Comparison of ENCODE assay signal across 20 cellular contexts in the genomic region with DNA sequence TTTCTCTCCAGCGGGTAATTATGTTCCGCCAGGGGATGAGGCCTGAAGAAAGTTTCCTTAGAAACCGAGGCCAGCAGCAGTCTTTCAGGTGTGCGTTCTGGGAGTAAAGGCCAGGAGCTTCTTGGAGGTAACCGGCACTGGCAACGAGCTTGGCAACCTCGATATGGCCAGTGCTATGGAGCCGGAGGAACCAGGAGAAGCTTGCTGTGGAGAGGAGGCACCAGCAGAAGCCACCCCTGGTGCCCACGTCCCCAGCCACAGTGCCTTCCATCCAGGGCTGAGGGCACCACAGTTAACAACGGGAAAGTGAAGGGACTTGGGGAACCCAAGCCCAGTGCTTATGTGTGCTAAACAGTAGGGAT. TPM values are rescaled to one million over a fixed set of nuclear protein-coding genes. Genes with fewer than 3 reads are reported as not detected.
DNase-seq lines count a peak whose midpoint lies in the region; ATAC-seq, FAIRE-seq and TF ChIP-seq lines count a peak whose summit lies in the region.
"Had no signal": no experiment of that assay in that cellular context is flagged by ENCODE, and none has a peak within 500 bp of the region (broad histone marks: within the 10 kb centered on the region; RNA-seq: fewer than 3 reads in every experiment).

No MANE protein-coding gene starts in this region.

- intact Hi-C loops in endothelial cell of umbilical vein (cut with micrococcal nuclease), result no loop called here

- H3K4me3 Mint-ChIP-seq in stimulated activated effector memory CD8-positive, alpha-beta T cell treated with anti-CD3 and anti-CD28 coated beads, Interleukin-12 subunit alpha, Interleukin-12 subunit beta, amount 100 ng/mL, for 72 hours, result no peak overlapping the region
- H3K4me3 Mint-ChIP-seq: activated CD8-positive, alpha-beta T cell treated with anti-CD3 and anti-CD28 coated beads, Interleukin-2, amount 10 ng/mL, durations not matched to agents 7 days and 5 days had no signal

- H3K27me3 ChIP-seq in Loucy (ENCODE audit: insufficient read depth, low read length, poor library complexity, severe bottlenecking) (no peaks in the 10 kb centered on the region), endothelial cell of umbilical vein (ENCODE audit: control insufficient read depth in 2 of 2, insufficient read depth in 2 of 2, low read length in 2 of 2) (no peaks in the 10 kb centered on the region)
- H3K27me3 ChIP-seq: SJSA1 had no signal

- peak overlapping the region; percentile 43 for H3K27ac Mint-ChIP-seq in stimulated activated effector memory CD8-positive, alpha-beta T cell treated with anti-CD3 and anti-CD28 coated beads, Interleukin-12 subunit alpha, Interleukin-12 subunit beta, amount 100 ng/mL, for 72 hours
- H3K27ac Mint-ChIP-seq: activated CD8-positive, alpha-beta T cell treated with anti-CD3 and anti-CD28 coated beads, Interleukin-2, amount 10 ng/mL, durations not matched to agents 7 days and 5 days had no signal

- FAIRE-seq in endothelial cell of umbilical vein (lab: Jason Lieb, UNC), result peak; percentile 8
- FAIRE-seq: islet of Langerhans, TTC549 had no signal

- no peaks in the 10 kb centered on the region for H3K9me1 ChIP-seq in endothelial cell of umbilical vein (replicated peaks; ENCODE audit: control insufficient read depth, extremely low read depth, insufficient read depth, low read length)

- CTCF ChIA-PET in endothelial cell of umbilical vein (lab: Charles Lee), result no interaction called here

- H3K9me3 Mint-ChIP-seq in stimulated activated effector memory CD8-positive, alpha-beta T cell treated with anti-CD3 and anti-CD28 coated beads, Interleukin-12 subunit alpha, Interleukin-12 subunit beta, amount 100 ng/mL, for 72 hours, result no peaks in the 10 kb centered on the region

- H3K4me2 ChIP-seq in Loucy (ENCODE audit: low read depth, low read length, poor library complexity, severe bottlenecking), result peak overlapping the region; percentile 71
- no peak overlapping the region for H3K4me2 ChIP-seq in endothelial cell of umbilical vein (ENCODE audit: insufficient read depth, low read length)

- no peak for DNase-seq in endothelial cell of umbilical vein (ENCODE audit: low read depth, low spot score)
- DNase-seq in stimulated activated effector memory CD8-positive, alpha-beta T cell treated with anti-CD3 and anti-CD28 coated beads, Interleukin-12 subunit alpha, Interleukin-12 subunit beta, amount 100 ng/mL, for 72 hours (ENCODE audit: low spot score in 2 of 2), result no peak
- no peak for DNase-seq in activated effector memory CD4-positive, alpha-beta T cell treated with Interleukin-2 at 50 U/mL for 16 hours
- DNase-seq in RPMI8226, result no peak
- no peak for DNase-seq in GM10266 (ENCODE audit: extremely low spot score)
- DNase-seq in NCI-H1105 treated with DMSO at 0.1 percent for 48 hours (lab: John Stamatoyannopoulos, UW), result no peak
- DNase-seq: activated CD8-positive, alpha-beta T cell treated with anti-CD3 and anti-CD28 coated beads, Interleukin-2, amount 10 ng/mL, durations not matched to agents 7 days and 5 days; activated effector memory CD4-positive, alpha-beta T cell treated with anti-CD3 and anti-CD28 coated beads, Interleukin-2, amount 50 U/mL, for 16 hours; aorta; glutamatergic neuron; mesendoderm; NK-92 treated with Interleukin-12 subunit alpha and Interleukin-12 subunit beta, amount 100 ng/mL, for 24 hours had no signal

- H3K79me2 ChIP-seq in Loucy (ENCODE audit: insufficient read depth, low read length) (no peaks in the 10 kb centered on the region), endothelial cell of umbilical vein (ENCODE audit: control insufficient read depth, insufficient read depth, low read length) (no peaks in the 10 kb centered on the region)
- H3K79me2 ChIP-seq: parathyroid adenoma had no signal

- H3F3A ChIP-seq in Loucy (ENCODE audit: low read depth), result peaks cover 12% of the 10 kb centered on the region

- POLR2A ChIA-PET in endothelial cell of umbilical vein (lab: Charles Lee), result no interaction called here

- no peak for TF ChIP-seq POLR2A in endothelial cell of umbilical vein (IDR thresholded peaks at IDR 0.05; ENCODE audit: low read depth, low read length)

- no peaks in the 10 kb centered on the region for H3K36me3 Mint-ChIP-seq in stimulated activated effector memory CD8-positive, alpha-beta T cell treated with anti-CD3 and anti-CD28 coated beads, Interleukin-12 subunit alpha, Interleukin-12 subunit beta, amount 100 ng/mL, for 72 hours

- no peaks in the 10 kb centered on the region for H3K9me2 ChIP-seq in Loucy (replicated peaks; ENCODE audit: low read depth, low read length)

- no peak for TF ChIP-seq CTCF in Loucy (conservative IDR thresholded peaks at IDR 0.05; ENCODE audit: low read length)
- no peak for TF ChIP-seq CTCF in endothelial cell of umbilical vein (IDR thresholded peaks at IDR 0.05; ENCODE audit: extremely low read depth in 1 of 2, insufficient read depth in 1 of 2, low read depth in 1 of 2, low read length in 2 of 2)
- no peak for TF ChIP-seq CTCF in GM10266 (IDR thresholded peaks at IDR 0.05; ENCODE audit: control insufficient read depth, insufficient read depth, low read depth, missing control alignments)

- ATAC-seq in GM19351 (IDR thresholded peaks at IDR 0.05; ENCODE audit: unreplicated experiment), result peak; percentile 16
- ATAC-seq in stimulated activated effector memory CD8-positive, alpha-beta T cell treated with anti-CD3 and anti-CD28 coated beads, Interleukin-12 subunit alpha, Interleukin-12 subunit beta, amount 100 ng/mL, for 72 hours, result no peak
- ATAC-seq: activated CD8-positive, alpha-beta T cell treated with anti-CD3 and anti-CD28 coated beads, Interleukin-2, amount 10 ng/mL, durations not matched to agents 7 days and 5 days had no signal

- 0 out of 2 replicates have a peak overlapping the region, but pooled peaks have one; percentile 25 for H2AFZ ChIP-seq in Loucy (ENCODE audit: low read length)
- peak overlapping the region; percentile 33 for H2AFZ ChIP-seq in endothelial cell of umbilical vein (ENCODE audit: low read depth, low read length)
- H2AFZ ChIP-seq: parathyroid adenoma had no signal

- no peaks in the 10 kb centered on the region for H4K20me1 ChIP-seq in Loucy (ENCODE audit: insufficient read depth, low read length, poor library complexity, severe bottlenecking)
- H4K20me1 ChIP-seq in endothelial cell of umbilical vein (replicated peaks; ENCODE audit: control insufficient read depth, extremely low read depth, insufficient read depth, low read length), result no peaks in the 10 kb centered on the region

- H3K4me3 ChIP-seq in Loucy (ENCODE audit: low read length, poor library complexity, severe bottlenecking) (peak overlapping the region; percentile 60), endothelial cell of umbilical vein (replicated peaks in 1 of 3; ENCODE audit: insufficient read depth in 1 of 3, low read depth in 1 of 3, low read length in 3 of 3) (no peak overlapping the region)
- H3K4me3 ChIP-seq: coronary artery, SJSA1 had no signal

- no peak overlapping the region for H3K27ac ChIP-seq in endothelial cell of umbilical vein (ENCODE audit: insufficient read depth, low read depth, low read length)
- H3K27ac ChIP-seq: C4-2B, coronary artery, parathyroid adenoma, SJSA1 had no signal

- no peaks in the 10 kb centered on the region for H3K4me1 Mint-ChIP-seq in stimulated activated effector memory CD8-positive, alpha-beta T cell treated with anti-CD3 and anti-CD28 coated beads, Interleukin-12 subunit alpha, Interleukin-12 subunit beta, amount 100 ng/mL, for 72 hours

- dilution Hi-C loops in endothelial cell of umbilical vein (cut with MboI; ENCODE audit: extremely low pct_ligation_motif_present, low sequenced_read_pairs), result no loop called here

- peak overlapping the region; percentile 72 for H3K9ac ChIP-seq in Loucy (ENCODE audit: low read depth, low read length, poor library complexity, severe bottlenecking)
- H3K9ac ChIP-seq in endothelial cell of umbilical vein (replicated peaks; ENCODE audit: extremely low read depth, insufficient read depth, low read length), result no peak overlapping the region
- H3K9ac ChIP-seq: parathyroid adenoma had no signal

- H3K9me3 ChIP-seq in Loucy (ENCODE audit: insufficient read depth, low read depth, low read length) (no peaks in the 10 kb centered on the region), endothelial cell of umbilical vein (replicated peaks; ENCODE audit: control insufficient read depth, insufficient read depth, low read length) (no peaks in the 10 kb centered on the region)
- H3K9me3 ChIP-seq: SJSA1 had no signal

- peaks cover 3% of the 10 kb centered on the region; the same call in 1 of the 2 replicates for H3K36me3 ChIP-seq in Loucy (ENCODE audit: insufficient read depth, low read length)
- H3K36me3 ChIP-seq in endothelial cell of umbilical vein (ENCODE audit: control insufficient read depth in 2 of 2, extremely low read depth in 1 of 2, insufficient read depth in 2 of 2, low read length in 2 of 2), result no peaks in the 10 kb centered on the region
- H3K36me3 ChIP-seq: SJSA1 had no signal

- no TSS peak for BruUV-seq in endothelial cell of umbilical vein (replicated peaks; lab: Mats Ljungman, UMichigan)

- H3K4me1 ChIP-seq in Loucy (ENCODE audit: insufficient read depth, low read length, poor library complexity, severe bottlenecking) (peaks cover 61% of the 10 kb centered on the region), endothelial cell of umbilical vein (ENCODE audit: control insufficient read depth, extremely low read depth, insufficient read depth, low read length) (no peaks in the 10 kb centered on the region)
- H3K4me1 ChIP-seq: parathyroid adenoma, SJSA1 had no signal

TF ChIP-seq in endothelial cell of umbilical vein, 7 proteins besides CTCF, POLR2A, EP300 and RAD21 (continues in another document):
- TF ChIP-seq MYC (IDR thresholded peaks at IDR 0.05; ENCODE audit: low read depth, low read length) (no peak), FOS (IDR thresholded peaks at IDR 0.05; ENCODE audit: borderline replicate concordance, insufficient read depth, low read length) (no peak)

RNA-seq across cellular contexts. Expression of gene LIN9, which starts 41.5 kb away (rescaled TPM):
- total RNA-seq in endothelial cell of umbilical vein, result 7.6 and 9.4 TPM in 2 replicates
- 2.0 and 2.5 TPM in 2 replicates for polyA plus RNA-seq in endothelial cell of umbilical vein
- 3.2 and 3.8 TPM in 2 replicates for polyA plus RNA-seq in endothelial cell of umbilical vein (2011; cell fraction: cytosol; rRNA removed)
- 3.9 and 5.9 TPM in 2 replicates for polyA plus RNA-seq in endothelial cell of umbilical vein (2011; cell fraction: nucleus; rRNA removed)
- polyA plus RNA-seq in endothelial cell of umbilical vein (2012), result 3.2 and 5.6 TPM in 2 replicates
- 2.1 and 3.3 TPM in 2 replicates for polyA minus RNA-seq in endothelial cell of umbilical vein
- polyA minus RNA-seq in endothelial cell of umbilical vein (2011; cell fraction: cytosol; rRNA and poly(A)+ RNA removed), result 5.7 TPM
- 5.0 and 5.6 TPM in 2 replicates for polyA minus RNA-seq in endothelial cell of umbilical vein (2011; cell fraction: nucleus; rRNA and poly(A)+ RNA removed)

RNA-seq across cellular contexts. Expression of gene PARP1, which starts 57.4 kb away (rescaled TPM):
- 133 and 136 TPM in 2 replicates for total RNA-seq in endothelial cell of umbilical vein
- polyA plus RNA-seq in endothelial cell of umbilical vein, result 153 and 160 TPM in 2 replicates
- 135 and 150 TPM in 2 replicates for polyA plus RNA-seq in endothelial cell of umbilical vein (2011; cell fraction: cytosol; rRNA removed)
- 108 and 109 TPM in 2 replicates for polyA plus RNA-seq in endothelial cell of umbilical vein (2011; cell fraction: nucleus; rRNA removed)
- 67.7 and 92.7 TPM in 2 replicates for polyA plus RNA-seq in endothelial cell of umbilical vein (2012)
- 139 and 149 TPM in 2 replicates for polyA minus RNA-seq in endothelial cell of umbilical vein
- polyA minus RNA-seq in endothelial cell of umbilical vein (2011; cell fraction: cytosol; rRNA and poly(A)+ RNA removed), result 85.5 TPM
- polyA minus RNA-seq in endothelial cell of umbilical vein (2011; cell fraction: nucleus; rRNA and poly(A)+ RNA removed), result 40.8 and 68.6 TPM in 2 replicates
